ENCODE assay signal across 1 cellular context in the genomic region with DNA sequence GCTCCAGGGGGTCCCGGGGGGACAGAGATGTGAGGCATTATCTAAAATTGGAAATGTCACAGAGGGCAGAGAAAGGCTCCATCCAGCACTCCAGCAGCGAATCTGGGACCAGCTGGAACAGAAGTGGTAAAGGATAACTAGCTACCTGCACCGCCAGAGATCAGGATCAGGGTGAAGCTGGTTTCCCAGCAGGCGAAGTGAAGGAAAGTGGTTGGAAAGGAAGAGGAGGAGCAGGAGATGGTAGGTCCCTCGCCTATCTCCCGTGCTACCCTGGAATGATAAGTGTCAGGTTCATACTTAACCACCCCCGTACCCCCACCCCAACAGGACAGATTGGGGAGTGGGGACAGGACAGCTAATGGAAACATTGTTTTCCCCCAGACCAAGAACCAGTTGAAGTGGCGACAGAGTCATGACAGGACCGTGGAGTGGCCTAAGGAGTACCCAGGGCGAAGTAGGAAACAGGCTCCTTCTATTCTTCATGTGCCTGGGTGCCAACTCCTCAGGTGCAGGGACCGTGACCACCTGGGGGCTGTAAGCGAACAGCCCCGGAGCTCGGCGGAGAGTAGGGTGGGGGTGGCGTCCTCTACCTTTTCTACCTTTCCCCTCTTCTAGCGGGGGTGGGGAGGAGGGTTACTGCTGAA.
TF ChIP-seq lines count a peak whose summit lies in the region.

No MANE protein-coding gene starts in this region.

TF ChIP-seq in HepG2, 621 proteins besides CTCF, POLR2A, EP300 and RAD21:
- TF ChIP-seq MED13 (CRISPR knock-in tag; IDR thresholded peaks at IDR 0.05), result 0 out of 2 replicates have a peak, but pooled peaks have one; percentile 1
- TF ChIP-seq, protein P1, sequence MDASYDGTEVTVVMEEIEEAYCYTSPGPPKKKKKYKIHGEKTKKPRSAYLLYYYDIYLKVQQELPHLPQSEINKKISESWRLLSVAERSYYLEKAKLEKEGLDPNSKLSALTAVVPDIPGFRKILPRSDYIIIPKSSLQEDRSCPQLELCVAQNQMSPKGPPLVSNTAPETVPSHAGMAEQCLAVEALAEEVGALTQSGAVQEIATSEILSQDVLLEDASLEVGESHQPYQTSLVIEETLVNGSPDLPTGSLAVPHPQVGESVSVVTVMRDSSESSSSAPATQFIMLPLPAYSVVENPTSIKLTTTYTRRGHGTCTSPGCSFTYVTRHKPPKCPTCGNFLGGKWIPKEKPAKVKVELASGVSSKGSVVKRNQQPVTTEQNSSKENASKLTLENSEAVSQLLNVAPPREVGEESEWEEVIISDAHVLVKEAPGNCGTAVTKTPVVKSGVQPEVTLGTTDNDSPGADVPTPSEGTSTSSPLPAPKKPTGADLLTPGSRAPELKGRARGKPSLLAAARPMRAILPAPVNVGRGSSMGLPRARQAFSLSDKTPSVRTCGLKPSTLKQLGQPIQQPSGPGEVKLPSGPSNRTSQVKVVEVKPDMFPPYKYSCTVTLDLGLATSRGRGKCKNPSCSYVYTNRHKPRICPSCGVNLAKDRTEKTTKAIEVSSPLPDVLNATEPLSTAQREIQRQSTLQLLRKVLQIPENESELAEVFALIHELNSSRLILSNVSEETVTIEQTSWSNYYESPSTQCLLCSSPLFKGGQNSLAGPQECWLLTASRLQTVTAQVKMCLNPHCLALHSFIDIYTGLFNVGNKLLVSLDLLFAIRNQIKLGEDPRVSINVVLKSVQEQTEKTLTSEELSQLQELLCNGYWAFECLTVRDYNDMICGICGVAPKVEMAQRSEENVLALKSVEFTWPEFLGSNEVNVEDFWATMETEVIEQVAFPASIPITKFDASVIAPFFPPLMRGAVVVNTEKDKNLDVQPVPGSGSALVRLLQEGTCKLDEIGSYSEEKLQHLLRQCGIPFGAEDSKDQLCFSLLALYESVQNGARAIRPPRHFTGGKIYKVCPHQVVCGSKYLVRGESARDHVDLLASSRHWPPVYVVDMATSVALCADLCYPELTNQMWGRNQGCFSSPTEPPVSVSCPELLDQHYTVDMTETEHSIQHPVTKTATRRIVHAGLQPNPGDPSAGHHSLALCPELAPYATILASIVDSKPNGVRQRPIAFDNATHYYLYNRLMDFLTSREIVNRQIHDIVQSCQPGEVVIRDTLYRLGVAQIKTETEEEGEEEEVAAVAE (CRISPR knock-in tag; IDR thresholded peaks at IDR 0.05; ENCODE audit: borderline replicate concordance), result no peak
- TF ChIP-seq, protein P2, sequence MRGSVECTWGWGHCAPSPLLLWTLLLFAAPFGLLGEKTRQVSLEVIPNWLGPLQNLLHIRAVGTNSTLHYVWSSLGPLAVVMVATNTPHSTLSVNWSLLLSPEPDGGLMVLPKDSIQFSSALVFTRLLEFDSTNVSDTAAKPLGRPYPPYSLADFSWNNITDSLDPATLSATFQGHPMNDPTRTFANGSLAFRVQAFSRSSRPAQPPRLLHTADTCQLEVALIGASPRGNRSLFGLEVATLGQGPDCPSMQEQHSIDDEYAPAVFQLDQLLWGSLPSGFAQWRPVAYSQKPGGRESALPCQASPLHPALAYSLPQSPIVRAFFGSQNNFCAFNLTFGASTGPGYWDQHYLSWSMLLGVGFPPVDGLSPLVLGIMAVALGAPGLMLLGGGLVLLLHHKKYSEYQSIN (CRISPR knock-in tag; IDR thresholded peaks at IDR 0.05; ENCODE audit: borderline replicate concordance), result 0 out of 2 replicates have a peak, but pooled peaks have one; percentile 9
- TF ChIP-seq, protein P3, sequence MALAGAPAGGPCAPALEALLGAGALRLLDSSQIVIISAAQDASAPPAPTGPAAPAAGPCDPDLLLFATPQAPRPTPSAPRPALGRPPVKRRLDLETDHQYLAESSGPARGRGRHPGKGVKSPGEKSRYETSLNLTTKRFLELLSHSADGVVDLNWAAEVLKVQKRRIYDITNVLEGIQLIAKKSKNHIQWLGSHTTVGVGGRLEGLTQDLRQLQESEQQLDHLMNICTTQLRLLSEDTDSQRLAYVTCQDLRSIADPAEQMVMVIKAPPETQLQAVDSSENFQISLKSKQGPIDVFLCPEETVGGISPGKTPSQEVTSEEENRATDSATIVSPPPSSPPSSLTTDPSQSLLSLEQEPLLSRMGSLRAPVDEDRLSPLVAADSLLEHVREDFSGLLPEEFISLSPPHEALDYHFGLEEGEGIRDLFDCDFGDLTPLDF (CRISPR knock-in tag; IDR thresholded peaks at IDR 0.05), result no peak
